23 cellular contexts compared by ENCODE assay signal in genomic region chr14:53265025-53265424, GRCh38.
DNase-seq lines count a peak whose midpoint lies in the region; ATAC-seq and TF ChIP-seq lines count a peak whose summit lies in the region.
"Had no signal": no experiment of that assay in that cellular context is flagged by ENCODE, and none has a peak within 500 bp of the region (broad histone marks: within the 10 kb centered on the region; RNA-seq: fewer than 3 reads in every experiment).

No MANE protein-coding gene starts in this region.

- no peak for TF ChIP-seq CTCF in epithelial cell of esophagus (IDR thresholded peaks at IDR 0.05; ENCODE audit: insufficient read depth, low read depth, low read length, missing control alignments)

- no peak for ATAC-seq in HG02870 (IDR thresholded peaks at IDR 0.05; ENCODE audit: unreplicated experiment)
- ATAC-seq: HepG2, Right ventricle myocardium inferior had no signal

- H3K4me3 ChIP-seq in epithelial cell of esophagus (ENCODE audit: low read length): no peak overlapping the region
- H3K4me3 ChIP-seq: SJCRH30 had no signal

- DNase-seq in ELF-1 (ENCODE audit: low read depth, low spot score): peak; percentile 22
- peak; percentile 12 for DNase-seq in SK-MEL-5 (ENCODE audit: low read depth, low spot score)
- peak; percentile 69 for DNase-seq in epithelial cell of esophagus (ENCODE audit: low read depth)
- peak; percentile 12 for DNase-seq in kidney tubule cell (ENCODE audit: low spot score)
- no peak for DNase-seq in NCI-H128 (lab: John Stamatoyannopoulos, UW; ENCODE audit: unreplicated experiment)
- no peak for DNase-seq in NCI-H2081 treated with DMSO at 0.1 percent for 48 hours (lab: John Stamatoyannopoulos, UW)
- DNase-seq in T-helper 1 cell: no peak
- DNase-seq: 8988T, DMS153, DND-41, H9, Karpas-422, NCI-H1092, NCI-H1436, NCI-H187, NCI-H2107, NCI-H446, NCI-H524 treated with DMSO at 0.1 percent for 48 hours, NCI-H774, SJCRH30 had no signal

- in situ Hi-C loops in SK-MEL-5 (cut with HindIII; ENCODE audit: low pct_unique_long_range_greater_than_20kb, low sequenced_read_pairs): no loop called here

Comparison
In these comparisons a context has a peak if more than half of its experiments do, and no peak if none do; other contexts are left out.
1. DNase-seq: peak in ELF-1 (single experiment), SK-MEL-5 (single experiment), epithelial cell of esophagus (single experiment) and kidney tubule cell (single experiment); none in NCI-H128 (single experiment), NCI-H2081 treated with DMSO at 0.1 percent for 48 hours (single experiment) and T-helper 1 cell (0 of 5).